14 cellular contexts compared by ENCODE assay signal in genomic region chr15:89372069-89373033, GRCh38.
"Had no signal": no experiment of that assay in that cellular context is flagged by ENCODE, and none has a peak within 500 bp of the region (broad histone marks: within the 10 kb centered on the region; RNA-seq: fewer than 3 reads in every experiment).

No MANE protein-coding gene starts in this region.

- H3K4me2 ChIP-seq: SK-N-SH had no signal

- H3K36me3 Mint-ChIP-seq: natural killer cell treated with Interleukin-12 subunit alpha and Interleukin-12 subunit beta and Interleukin-15 and Interleukin-18, amount 100 ng/mL, for 72 hours had no signal

- H3K9me3 Mint-ChIP-seq: natural killer cell treated with Interleukin-12 subunit alpha and Interleukin-12 subunit beta and Interleukin-15 and Interleukin-18, amount 100 ng/mL, for 72 hours had no signal

- H3K4me3 ChIP-seq: uterus had no signal

- H3K9ac ChIP-seq: SK-N-SH had no signal

- H3K4me1 ChIP-seq: pancreas had no signal

- FAIRE-seq: endometrium, pancreas had no signal

- H3K9me3 ChIP-seq: adrenal gland, pancreas, SK-N-SH, stomach, uterus had no signal

- DNase-seq: activated CD4-positive, alpha-beta T cell treated with anti-CD3 and anti-CD28 coated beads, Interleukin-2, amount 50 U/mL, for 48 hours; activated CD4-positive, CD25-positive, alpha-beta regulatory T cell; activated naive CD4-positive, alpha-beta T cell; activated T-cell treated with anti-CD3 and anti-CD28 coated beads, Interleukin-2, amount 50 U/mL, for 48 hours; central memory CD4-positive, alpha-beta T cell; mammary epithelial cell; SK-N-SH; stimulated activated CD4-positive, alpha-beta T cell treated with anti-CD3 and anti-CD28 coated beads, Interleukin-4, amount 100 ng/mL, for 4 hours; stomach; uterus had no signal

- H3K27ac ChIP-seq: adrenal gland, pancreas, stomach, uterus had no signal

- H3K9me2 ChIP-seq: SK-N-SH had no signal

- ATAC-seq: natural killer cell treated with Interleukin-12 subunit alpha and Interleukin-12 subunit beta and Interleukin-15 and Interleukin-18, amount 100 ng/mL, for 72 hours had no signal

- H3K36me3 ChIP-seq: adrenal gland, pancreas, stomach, uterus had no signal

- H3K4me3 Mint-ChIP-seq: natural killer cell treated with Interleukin-12 subunit alpha and Interleukin-12 subunit beta and Interleukin-15 and Interleukin-18, amount 100 ng/mL, for 72 hours had no signal
